10 cellular contexts compared by ENCODE assay signal in the genomic region with DNA sequence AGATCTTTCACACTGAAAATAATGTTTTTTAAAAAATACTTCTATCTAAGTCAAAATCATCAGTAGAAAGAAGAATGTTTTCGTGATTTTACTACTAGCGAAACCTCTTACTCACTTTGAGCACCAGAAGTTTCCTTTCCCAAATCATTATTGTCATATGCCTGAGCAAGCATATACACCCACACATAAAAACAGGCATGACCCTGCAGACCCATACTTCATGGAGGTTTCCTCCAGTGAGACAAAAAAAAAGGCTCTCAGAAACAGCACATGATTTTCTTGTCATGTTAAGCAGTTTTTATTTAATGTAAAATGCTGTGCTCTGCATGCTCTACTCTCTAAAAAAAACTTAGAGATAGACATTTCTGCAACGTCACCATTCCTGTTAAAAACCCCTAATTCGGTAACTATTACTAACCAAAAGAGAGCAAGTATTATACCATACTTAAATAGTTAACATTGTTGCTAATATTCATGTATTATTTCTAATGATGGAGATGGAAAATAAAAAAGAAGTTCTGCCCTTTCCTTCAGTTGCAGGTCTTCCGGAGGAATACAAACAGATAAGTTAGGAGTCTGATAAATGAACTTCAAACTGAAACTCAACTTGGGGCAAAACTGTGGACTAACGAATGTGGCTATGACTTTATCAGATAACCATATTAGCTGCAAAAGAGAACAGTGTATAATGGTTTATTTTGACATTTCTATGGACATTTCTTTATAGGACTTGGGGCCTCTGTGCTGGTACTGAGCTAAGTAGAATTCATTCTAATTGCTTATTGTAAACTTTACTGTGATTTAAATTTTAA. TPM values are rescaled to one million over a fixed set of nuclear protein-coding genes. Genes with fewer than 3 reads are reported as not detected.
DNase-seq lines count a peak whose midpoint lies in the region; ATAC-seq and TF ChIP-seq lines count a peak whose summit lies in the region.
"Had no signal": no experiment of that assay in that cellular context is flagged by ENCODE, and none has a peak within 500 bp of the region (broad histone marks: within the 10 kb centered on the region; RNA-seq: fewer than 3 reads in every experiment).

No MANE protein-coding gene starts in this region.

- H4K91ac ChIP-seq in trophoblast cell (ENCODE audit: low read depth, low read length): no peak overlapping the region

- no peaks in the 10 kb centered on the region for H3K27me3 ChIP-seq in trophoblast cell (ENCODE audit: insufficient read depth, low read length)
- H3K27me3 ChIP-seq: ascending aorta had no signal

- TF ChIP-seq POLR2A in GM18505 (IDR thresholded peaks at IDR 0.05; ENCODE audit: borderline replicate concordance, extremely low read depth, insufficient read depth, insufficient read length): no peak

- H3K4me3 Mint-ChIP-seq in memory B cell: peak overlapping the region; percentile 80

- no peak overlapping the region for H3K4me2 ChIP-seq in trophoblast cell (ENCODE audit: low read length)

- no peaks in the 10 kb centered on the region for H3K4me1 ChIP-seq in trophoblast cell (ENCODE audit: control insufficient read depth in 1 of 2, insufficient read depth in 2 of 2, low read length in 2 of 2)
- H3K4me1 ChIP-seq: ascending aorta had no signal

- H3K36me3 ChIP-seq in trophoblast cell (ENCODE audit: control insufficient read depth in 1 of 2, insufficient read depth in 2 of 2, low read length in 2 of 2): peaks cover 0 to 3% of the 10 kb centered on the region in 2 experiments
- H3K36me3 ChIP-seq: ascending aorta had no signal

- peaks cover 17% of the 10 kb centered on the region for H3K36me3 Mint-ChIP-seq in memory B cell

- H4K8ac ChIP-seq in trophoblast cell (ENCODE audit: low read depth, low read length): no peak overlapping the region

- no peak overlapping the region for H3K23ac ChIP-seq in trophoblast cell (ENCODE audit: low read length)

- WGBS in trophoblast cell (ENCODE audit: extremely low coverage, insufficient coverage, insufficient read length): no CpG with 5 or more reads among the region's 6 CpGs

- H3K18ac ChIP-seq in trophoblast cell (ENCODE audit: low read length): no peak overlapping the region

- H4K12ac ChIP-seq in trophoblast cell (ENCODE audit: low read depth, low read length): no peak overlapping the region

- H3K4ac ChIP-seq in trophoblast cell (ENCODE audit: low read depth, low read length): no peak overlapping the region

- H3K14ac ChIP-seq in trophoblast cell (ENCODE audit: low read length): no peak overlapping the region

- no peak overlapping the region for H2AK5ac ChIP-seq in trophoblast cell (ENCODE audit: low read length)

- H3K27ac ChIP-seq in trophoblast cell (ENCODE audit: low read depth, low read length): no peak overlapping the region
- H3K27ac ChIP-seq: ascending aorta had no signal

- H3K9ac ChIP-seq in trophoblast cell (ENCODE audit: low read length): no peak overlapping the region

- H3K27me3 Mint-ChIP-seq in memory B cell: no peaks in the 10 kb centered on the region

- H2BK120ac ChIP-seq in trophoblast cell (ENCODE audit: insufficient read depth, low read length, poor library complexity): no peak overlapping the region

- peaks cover 16% of the 10 kb centered on the region for H3K9me3 Mint-ChIP-seq in memory B cell

- DNase-seq in OCI-M1 (lab: John Stamatoyannopoulos, UW) (peak; percentile 79), memory B cell (ENCODE audit: low spot score in 2 of 2) (no peak), SKM-1 treated with dmso at 0.1 percent for 144 hours (lab: John Stamatoyannopoulos, UW; ENCODE audit: unreplicated experiment) (no peak), trophoblast cell (no peak), SKM-1 (lab: John Stamatoyannopoulos, UW; ENCODE audit: unreplicated experiment) (no peak)
- DNase-seq: mesenchymal stem cell, NCI-H146 had no signal

- no peak overlapping the region for H3K4me3 ChIP-seq in trophoblast cell (ENCODE audit: low read depth, low read length)
- H3K4me3 ChIP-seq: ascending aorta had no signal

- peaks cover 14% of the 10 kb centered on the region for H3K4me1 Mint-ChIP-seq in memory B cell

- H3K79me2 ChIP-seq in trophoblast cell (ENCODE audit: control insufficient read depth, insufficient read depth, low read length, poor library complexity): no peaks in the 10 kb centered on the region

- H3K79me1 ChIP-seq in trophoblast cell (ENCODE audit: low read length): no peaks in the 10 kb centered on the region

- H3K27ac Mint-ChIP-seq in memory B cell: peak overlapping the region; percentile 84

- no peak overlapping the region for H2BK12ac ChIP-seq in trophoblast cell (ENCODE audit: low read length)

- peaks cover 4% of the 10 kb centered on the region for H3K9me3 ChIP-seq in trophoblast cell (ENCODE audit: insufficient read depth, low read depth, low read length)
- H3K9me3 ChIP-seq: ascending aorta had no signal

- H2BK5ac ChIP-seq in trophoblast cell (ENCODE audit: low read depth, low read length, poor library complexity): no peak overlapping the region

- ATAC-seq in GM18505 (IDR thresholded peaks at IDR 0.05; ENCODE audit: unreplicated experiment) (peak; percentile 82), GM21447 (IDR thresholded peaks at IDR 0.05; ENCODE audit: unreplicated experiment) (peak; percentile 79), memory B cell (ENCODE audit: low read depth) (peak; percentile 64)

- no peak overlapping the region for H2AFZ ChIP-seq in trophoblast cell (ENCODE audit: insufficient read depth, low read length, poor library complexity)

RNA-seq across cellular contexts. Expression of a gene that starts 15.9 kb away (rescaled TPM):
- polyA plus RNA-seq in trophoblast cell (2013): 0.42 and 0.43 TPM in 2 replicates

RNA-seq across cellular contexts. Expression of a gene that starts 31.8 kb away (rescaled TPM):
- polyA plus RNA-seq in trophoblast cell (2013): 23.6 and 25.0 TPM in 2 replicates
